In the genomic region with DNA sequence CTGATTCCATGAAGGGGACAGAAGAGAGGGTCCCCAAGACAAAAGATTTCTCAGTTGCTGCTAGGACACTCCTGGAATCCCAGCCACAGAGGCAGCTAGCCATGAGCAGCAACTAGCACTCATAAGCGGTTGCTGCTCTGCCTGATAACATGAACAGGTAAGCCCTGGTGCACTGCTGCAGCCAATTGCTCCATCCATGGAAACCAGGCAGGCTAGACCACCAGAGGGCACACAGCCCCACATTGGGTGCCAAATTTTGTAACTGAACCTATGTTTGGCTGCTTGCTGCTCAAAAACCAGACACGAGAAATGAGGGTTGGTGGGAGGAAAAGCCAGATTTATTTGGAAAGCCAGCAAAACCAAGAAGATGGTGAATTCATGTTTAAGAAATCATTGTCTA, we compare ENCODE assay signal across 8 cellular contexts. TPM values are rescaled to one million over a fixed set of nuclear protein-coding genes. Genes with fewer than 3 reads are reported as not detected.
A peak's percentile ranks its signal among the peaks of the same experiment; 100 is the strongest.
DNase-seq lines count a peak whose midpoint lies in the region; ATAC-seq and TF ChIP-seq lines count a peak whose summit lies in the region.

No MANE protein-coding gene starts in this region.

- no peak overlapping the region for H3K4me3 ChIP-seq in CD4-positive, alpha-beta memory T cell (ENCODE audit: low read length in 2 of 2)
- H3K4me3 ChIP-seq in HFF-Myc (replicated peaks; ENCODE audit: low read depth, low read length), result no peak overlapping the region

- ATAC-seq in activated CD4-positive, alpha-beta T cell treated with anti-CD3 and anti-CD28 coated beads for 36 hours, result no peak
- ATAC-seq in GM19467 (IDR thresholded peaks at IDR 0.05; ENCODE audit: unreplicated experiment) (no peak), GM18519 (IDR thresholded peaks at IDR 0.05; ENCODE audit: low FRiP score, unreplicated experiment) (no peak)

- no peaks in the 10 kb centered on the region for H3K4me1 ChIP-seq in CD4-positive, alpha-beta memory T cell (ENCODE audit: insufficient read depth, low read length)

- POLR2A ChIA-PET in CD4-positive, alpha-beta memory T cell (lab: Charles Lee; ENCODE audit: partially characterized antibody), result no interaction called here
- POLR2A ChIA-PET in activated CD4-positive, alpha-beta T cell treated with anti-CD3 and anti-CD28 coated beads for 36 hours (lab: Charles Lee), result no interaction called here

- peak overlapping the region in 1 of 7 donors; percentile 44 for H3K27ac Mint-ChIP-seq in CD4-positive, alpha-beta memory T cell
- H3K27ac Mint-ChIP-seq in activated CD4-positive, alpha-beta T cell treated with anti-CD3 and anti-CD28 coated beads for 36 hours, result no peak overlapping the region

- no peak overlapping the region for H3K27ac ChIP-seq in CD4-positive, alpha-beta memory T cell (ENCODE audit: low read depth, low read length)

- peak in 3 of 5 donors; percentile 4 to 15 (median 4) for DNase-seq in CD4-positive, alpha-beta memory T cell
- no peak for DNase-seq in HFF-Myc (ENCODE audit: extremely low read depth, low read depth)
- DNase-seq in activated CD4-positive, alpha-beta T cell treated with anti-CD3 and anti-CD28 coated beads for 36 hours, result peak; percentile 50
- peak; percentile 58 for DNase-seq in iPS-NIHi11 (ENCODE audit: low spot score)
- DNase-seq in kidney tubule cell (ENCODE audit: low spot score), result no peak
- no peak for DNase-seq in amniotic stem cell (lab: John Stamatoyannopoulos, UW)

- H3K9me3 ChIP-seq in CD4-positive, alpha-beta memory T cell (ENCODE audit: control insufficient read depth in 1 of 2, low read length in 2 of 2), result no peaks in the 10 kb centered on the region

- TF ChIP-seq CTCF in HFF-Myc (IDR thresholded peaks at IDR 0.05; ENCODE audit: low read depth, low read length, missing control alignments), result peak; percentile 50

- peaks cover 5 to 14% of the 10 kb centered on the region in 2 donors for H3K27me3 Mint-ChIP-seq in CD4-positive, alpha-beta memory T cell
- H3K27me3 Mint-ChIP-seq in activated CD4-positive, alpha-beta T cell treated with anti-CD3 and anti-CD28 coated beads for 36 hours, result peaks cover 4% of the 10 kb centered on the region

- no peaks in the 10 kb centered on the region for H3K36me3 ChIP-seq in CD4-positive, alpha-beta memory T cell (ENCODE audit: insufficient read depth, low read length)

- H3K36me3 Mint-ChIP-seq in CD4-positive, alpha-beta memory T cell, result no peaks in the 10 kb centered on the region
- H3K36me3 Mint-ChIP-seq in activated CD4-positive, alpha-beta T cell treated with anti-CD3 and anti-CD28 coated beads for 36 hours (ENCODE audit: low read depth), result peaks cover 1% of the 10 kb centered on the region

- CTCF ChIA-PET in CD4-positive, alpha-beta memory T cell (lab: Charles Lee; ENCODE audit: partially characterized antibody), result interaction anchor here (0.7 kb wide), 2 partner anchors 13 to 17 kb away, joined by 3 to 4 read pairs; no protein-coding TSS in a partner anchor
- CTCF ChIA-PET in activated CD4-positive, alpha-beta T cell treated with anti-CD3 and anti-CD28 coated beads for 36 hours (lab: Charles Lee), result interaction anchor here (0.5 to 0.7 kb wide), 2 partner anchors 23 to 551 kb away, joined by 3 read pairs; no protein-coding TSS in a partner anchor

- H3K4me3 Mint-ChIP-seq in CD4-positive, alpha-beta memory T cell, result no peak overlapping the region
- no peak overlapping the region for H3K4me3 Mint-ChIP-seq in activated CD4-positive, alpha-beta T cell treated with anti-CD3 and anti-CD28 coated beads for 36 hours

- no peaks in the 10 kb centered on the region for H3K4me1 Mint-ChIP-seq in CD4-positive, alpha-beta memory T cell
- no peaks in the 10 kb centered on the region for H3K4me1 Mint-ChIP-seq in activated CD4-positive, alpha-beta T cell treated with anti-CD3 and anti-CD28 coated beads for 36 hours

- no peaks in the 10 kb centered on the region for H3K27me3 ChIP-seq in CD4-positive, alpha-beta memory T cell (ENCODE audit: insufficient read depth, low read length)

- H3K9me3 Mint-ChIP-seq in CD4-positive, alpha-beta memory T cell, result peaks cover 3 to 12% (median 6%) of the 10 kb centered on the region in 8 donors
- peaks cover 5% of the 10 kb centered on the region for H3K9me3 Mint-ChIP-seq in activated CD4-positive, alpha-beta T cell treated with anti-CD3 and anti-CD28 coated beads for 36 hours (ENCODE audit: low read depth)

- intact Hi-C loops in CD4-positive, alpha-beta memory T cell (cut with micrococcal nuclease), result loop anchor here (5.0 kb wide), 1 partner anchor 197 kb away; no protein-coding TSS in a partner anchor
- intact Hi-C loops in activated CD4-positive, alpha-beta T cell treated with anti-CD3 and anti-CD28 coated beads for 36 hours (cut with DNase I, micrococcal nuclease), result no loop called here

RNA-seq across cellular contexts. Expression of a gene that starts 21.9 kb away (rescaled TPM):
- total RNA-seq in CD4-positive, alpha-beta memory T cell, result 10 to 100 TPM; 11.9 to 13.0 TPM
- 1 to 10 TPM in 1 of 2 donors, under 1 TPM in 1; 0.18 to 1.1 TPM for polyA plus RNA-seq in CD4-positive, alpha-beta memory T cell
- 10 to 100 TPM; 11.8 to 16.6 TPM for total RNA-seq in activated CD4-positive, alpha-beta T cell treated with anti-CD3 and anti-CD28 coated beads for 36 hours

RNA-seq across cellular contexts. Expression of a gene that starts 40.9 kb away (rescaled TPM):
- total RNA-seq in CD4-positive, alpha-beta memory T cell, result not detected
- polyA plus RNA-seq in CD4-positive, alpha-beta memory T cell, result not detected
- total RNA-seq in activated CD4-positive, alpha-beta T cell treated with anti-CD3 and anti-CD28 coated beads for 36 hours, result under 1 TPM; 0.18 to 0.23 TPM

Comparison
In these comparisons a context has a peak if more than half of its experiments do, and no peak if none do; other contexts are left out.
1. DNase-seq: peak in CD4-positive, alpha-beta memory T cell (3 of 5), activated CD4-positive, alpha-beta T cell treated with anti-CD3 and anti-CD28 coated beads for 36 hours (single experiment) and iPS-NIHi11 (single experiment); none in HFF-Myc (single experiment), kidney tubule cell (single experiment) and amniotic stem cell (single experiment).